In the genomic region with DNA sequence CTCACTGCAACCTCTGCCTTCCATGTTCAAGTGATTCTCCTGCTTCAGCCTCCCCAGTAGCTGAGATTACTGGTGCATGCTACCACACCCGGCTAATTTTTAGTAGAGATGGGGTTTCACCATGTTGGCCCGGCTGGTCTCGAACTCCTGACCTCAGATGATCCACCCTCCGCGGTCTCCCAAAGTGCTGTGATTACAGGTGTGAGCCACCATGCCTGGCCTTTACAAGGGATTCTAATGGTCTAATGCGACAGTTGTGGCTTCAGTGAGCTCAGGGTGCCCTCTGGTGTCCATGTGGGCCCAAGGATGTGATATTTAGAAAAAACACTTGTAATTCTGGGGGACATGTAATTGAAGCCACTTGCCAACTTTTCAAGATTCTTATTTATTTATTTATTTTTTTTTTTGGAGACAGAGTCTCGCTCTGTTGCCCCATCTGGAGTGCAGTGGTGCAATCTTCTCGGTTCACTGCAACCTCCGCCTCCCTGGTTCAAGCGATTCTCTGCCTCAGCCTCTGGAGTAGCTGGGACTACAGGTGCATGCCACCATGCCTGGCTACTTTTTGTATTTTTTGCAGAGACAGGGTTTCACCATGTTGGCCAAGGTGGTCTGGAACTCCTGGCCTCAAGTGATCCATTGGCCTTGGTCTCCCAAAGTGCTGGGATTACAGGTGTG, we compare ENCODE assay signal across 2 cellular contexts.
TF ChIP-seq lines count a peak whose summit lies in the region.

No MANE protein-coding gene starts in this region.

TF ChIP-seq in WTC11, 78 proteins besides CTCF, POLR2A, EP300 and RAD21:
- TF ChIP-seq ZNF121 (CRISPR knock-in tag; IDR thresholded peaks at IDR 0.05) (peak; percentile 90; the same call in 1 of the 2 replicates), TEAD1 (CRISPR knock-in tag; IDR thresholded peaks at IDR 0.05) (peak; percentile 64; the same call in 1 of the 2 replicates), ZNF671 (CRISPR knock-in tag; IDR thresholded peaks at IDR 0.05) (peak; percentile 42; the same call in 1 of the 2 replicates), GTF2I (CRISPR knock-in tag; conservative IDR thresholded peaks at IDR 0.05) (peak; percentile 79), ZSCAN18 (CRISPR knock-in tag; IDR thresholded peaks at IDR 0.05) (peak; percentile 84; the same call in 1 of the 2 replicates), ZNF423 (CRISPR knock-in tag; IDR thresholded peaks at IDR 0.05) (peak; percentile 21; the same call in 1 of the 2 replicates), ZNF232 (CRISPR knock-in tag; IDR thresholded peaks at IDR 0.05) (0 out of 2 replicates have a peak, but pooled peaks have one; percentile 55)
- TF ChIP-seq, protein P1, sequence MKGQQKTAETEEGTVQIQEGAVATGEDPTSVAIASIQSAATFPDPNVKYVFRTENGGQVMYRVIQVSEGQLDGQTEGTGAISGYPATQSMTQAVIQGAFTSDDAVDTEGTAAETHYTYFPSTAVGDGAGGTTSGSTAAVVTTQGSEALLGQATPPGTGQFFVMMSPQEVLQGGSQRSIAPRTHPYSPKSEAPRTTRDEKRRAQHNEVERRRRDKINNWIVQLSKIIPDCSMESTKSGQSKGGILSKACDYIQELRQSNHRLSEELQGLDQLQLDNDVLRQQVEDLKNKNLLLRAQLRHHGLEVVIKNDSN (CRISPR knock-in tag; IDR thresholded peaks at IDR 0.05), result 0 out of 2 replicates have a peak, but pooled peaks have one; percentile 34
TF ChIP-seq in WTC11: peak in this region for 8; not testable (repeated sequence) for 70.

TF ChIP-seq in GM12878, 131 proteins besides CTCF, POLR2A, EP300 and RAD21:
- TF ChIP-seq SMARCA5 (IDR thresholded peaks at IDR 0.05), result peak; percentile 88
- TF ChIP-seq RUNX3 (IDR thresholded peaks at IDR 0.05; ENCODE audit: low read length), result peak; percentile 43
- 0 out of 2 replicates have a peak, but pooled peaks have one; percentile 34 for TF ChIP-seq MLLT1 (IDR thresholded peaks at IDR 0.05)
- 0 out of 2 replicates have a peak, but pooled peaks have one; percentile 33 for TF ChIP-seq ATF7 (IDR thresholded peaks at IDR 0.05; ENCODE audit: low read depth)
- 0 out of 2 replicates have a peak, but pooled peaks have one; percentile 37 for TF ChIP-seq ZNF207 (IDR thresholded peaks at IDR 0.05; ENCODE audit: borderline replicate concordance)
- 0 out of 2 replicates have a peak, but pooled peaks have one; percentile 12 for TF ChIP-seq ZNF24 (IDR thresholded peaks at IDR 0.05)
- peak; percentile 65 for TF ChIP-seq SKIL (IDR thresholded peaks at IDR 0.05; ENCODE audit: low read depth, poor library complexity, severe bottlenecking)
- peak; percentile 65 for TF ChIP-seq YY1 (IDR thresholded peaks at IDR 0.05; ENCODE audit: low read depth, low read length)
- TF ChIP-seq ZNF217 (IDR thresholded peaks at IDR 0.05), result peak; percentile 89; the same call in 1 of the 2 replicates
- TF ChIP-seq IRF4 (IDR thresholded peaks at IDR 0.05; ENCODE audit: low read depth, low read length), result 0 out of 2 replicates have a peak, but pooled peaks have one; percentile 19
- peak; percentile 93 for TF ChIP-seq SMC3 (IDR thresholded peaks at IDR 0.05; ENCODE audit: borderline replicate concordance, low read length)
- TF ChIP-seq POU2F2 (IDR thresholded peaks at IDR 0.05; ENCODE audit: borderline replicate concordance, low read depth, low read length), result peak; percentile 72; the same call in 2 of the 3 replicates
